ENCODE assay signal across 16 cellular contexts in genomic region chrX:15475021-15475420, GRCh38. TPM values are rescaled to one million over a fixed set of nuclear protein-coding genes. Genes with fewer than 3 reads are reported as not detected.
DNase-seq lines count a peak whose midpoint lies in the region; ATAC-seq, FAIRE-seq and TF ChIP-seq lines count a peak whose summit lies in the region.
"Had no signal": no experiment of that assay in that cellular context is flagged by ENCODE, and none has a peak within 500 bp of the region (broad histone marks: within the 10 kb centered on the region; RNA-seq: fewer than 3 reads in every experiment).

No MANE protein-coding gene starts in this region.

- RAD21 ChIA-PET in GM12878 (lab: Charles Lee; ENCODE audit: unreplicated experiment): interaction anchor here (0.9 to 2.3 kb wide), 4 partner anchors 9 to 126 kb away, joined by 3 to 7 read pairs (median 5); partner anchors contain the start of gene PIR

- H4K20me1 ChIP-seq in GM12878 (ENCODE audit: control insufficient read depth, insufficient read depth) (no peaks in the 10 kb centered on the region), keratinocyte (ENCODE audit: control insufficient read depth, extremely low read depth, insufficient read depth, low read length) (no peaks in the 10 kb centered on the region)

- H3K4me1 ChIP-seq in left ventricle myocardium inferior (peaks cover 11% of the 10 kb centered on the region), GM12878 (ENCODE audit: control insufficient read depth, insufficient read depth, low read length) (no peaks in the 10 kb centered on the region), keratinocyte (ENCODE audit: control insufficient read depth, extremely low read depth, insufficient read depth, low read length) (peaks cover 26% of the 10 kb centered on the region), vagina (no peaks in the 10 kb centered on the region), kidney (ENCODE audit: control insufficient read depth in 1 of 2, insufficient read depth in 1 of 2, low read depth in 1 of 2, low read length in 2 of 2) (no peaks in the 10 kb centered on the region)

- H3K27ac ChIP-seq in left ventricle myocardium inferior (replicated peaks) (peak overlapping the region; percentile 63), GM12878 (ENCODE audit: control insufficient read depth, insufficient read depth) (peak overlapping the region; percentile 40), keratinocyte (ENCODE audit: control insufficient read depth, insufficient read depth, low read length) (peak overlapping the region; percentile 99), vagina (peak overlapping the region; percentile 44), kidney (ENCODE audit: low read depth in 2 of 2, low read length in 2 of 2) (no peak overlapping the region)

- POLR2A ChIA-PET in GM12878 (lab: Charles Lee): no interaction called here

- no peaks in the 10 kb centered on the region for H3K9me3 ChIP-seq in left ventricle myocardium inferior (replicated peaks)
- H3K9me3 ChIP-seq in GM12878 (replicated peaks; ENCODE audit: control insufficient read depth, insufficient read depth, low read length): no peaks in the 10 kb centered on the region
- H3K9me3 ChIP-seq in keratinocyte (ENCODE audit: control insufficient read depth, low read depth, low read length): no peaks in the 10 kb centered on the region
- H3K9me3 ChIP-seq in vagina: no peaks in the 10 kb centered on the region
- no peaks in the 10 kb centered on the region for H3K9me3 ChIP-seq in kidney (ENCODE audit: control insufficient read depth in 1 of 2, low read length in 2 of 2)

- WGBS in GM12878 (ENCODE audit: insufficient coverage, insufficient replicate concordance, low lambda C conversion rate, missing lambda C conversion rate): 67% methylated on average over 5 of the region's 5 CpGs

- in situ Hi-C loops in GM12878 (cut with MboI): no loop called here

- CTCF ChIA-PET in GM12878 (lab: Yijun Ruan, JAX): interaction anchor here (0.7 to 2.4 kb wide), 6 partner anchors 8 to 126 kb away, joined by 3 to 9 read pairs (median 8); partner anchors contain the start of genes BMX, PIR and VEGFD

- dilution Hi-C loops in keratinocyte (cut with MboI; ENCODE audit: extremely low pct_ligation_motif_present, low sequenced_read_pairs): no loop called here

- H3K27me3 ChIP-seq in left ventricle myocardium inferior (ENCODE audit: low read depth) (no peaks in the 10 kb centered on the region), GM12878 (replicated peaks in 1 of 2; ENCODE audit: control insufficient read depth in 2 of 2, insufficient read depth in 2 of 2, low read length in 1 of 2) (no peaks in the 10 kb centered on the region), keratinocyte (ENCODE audit: control insufficient read depth, extremely low read depth, insufficient read depth, low read length) (no peaks in the 10 kb centered on the region), vagina (no peaks in the 10 kb centered on the region)

- no peak for TF ChIP-seq RAD21 in GM12878 (IDR thresholded peaks at IDR 0.05; ENCODE audit: insufficient read depth, low read depth, low read length)

- no peak for TF ChIP-seq EP300 in GM12878 (IDR thresholded peaks at IDR 0.05; ENCODE audit: borderline replicate concordance in 1 of 2, control insufficient read depth in 1 of 2, low read depth in 2 of 2, low read length in 2 of 2)

- TF ChIP-seq POLR2A in GM12878 (IDR thresholded peaks at IDR 0.05; ENCODE audit: low read depth, low read length) (no peak), vagina (IDR thresholded peaks at IDR 0.05) (no peak)

- no TSS peak for BruUV-seq in GM12878 (replicated peaks; lab: Mats Ljungman, UMichigan)

- TF ChIP-seq CTCF in left ventricle myocardium inferior (IDR thresholded peaks at IDR 0.05; ENCODE audit: borderline replicate concordance) (no peak), GM12878 (IDR thresholded peaks at IDR 0.05 in 2 of 3, conservative IDR thresholded peaks at IDR 0.05 in 1 of 3; ENCODE audit: control insufficient read depth in 2 of 3, extremely low read depth in 1 of 3, insufficient read depth in 1 of 3, low read depth in 3 of 3, low read length in 3 of 3) (no peak), keratinocyte (optimal IDR thresholded peaks at IDR 0.05 in 1 of 3, IDR thresholded peaks at IDR 0.05 in 1 of 3, conservative IDR thresholded peaks at IDR 0.05 in 1 of 3; ENCODE audit: extremely low read depth in 1 of 3, insufficient read depth in 2 of 3, low read length in 3 of 3) (no peak), vagina (IDR thresholded peaks at IDR 0.05) (no peak), kidney (IDR thresholded peaks at IDR 0.05; ENCODE audit: borderline replicate concordance, extremely low read depth, insufficient read depth) (no peak)

- intact Hi-C loops in left ventricle myocardium inferior (cut with micrococcal nuclease) (no loop called here), Right ventricle myocardium superior (cut with DNase I) (no loop called here), GM12878 (cut with micrococcal nuclease; ENCODE audit: unreplicated experiment) (no loop called here), vagina (cut with DNase I) (no loop called here), kidney (cut with DNase I) (no loop called here)

- no peak overlapping the region for H3K4me3 ChIP-seq in left ventricle myocardium inferior
- no peak overlapping the region for H3K4me3 ChIP-seq in GM12878
- H3K4me3 ChIP-seq in keratinocyte (ENCODE audit: control insufficient read depth in 2 of 3, extremely low read depth in 1 of 3, insufficient read depth in 2 of 3, low read depth in 1 of 3, low read length in 3 of 3): peak overlapping the region in 2 of 3 experiments; percentile 49 to 50
- H3K4me3 ChIP-seq in vagina: no peak overlapping the region
- H3K4me3 ChIP-seq in kidney (ENCODE audit: low read length in 2 of 2): no peak overlapping the region

- H3K36me3 ChIP-seq in left ventricle myocardium inferior: peaks cover 18% of the 10 kb centered on the region
- no peaks in the 10 kb centered on the region for H3K36me3 ChIP-seq in GM12878 (ENCODE audit: control insufficient read depth in 2 of 2, insufficient read depth in 2 of 2, low read length in 1 of 2)
- no peaks in the 10 kb centered on the region for H3K36me3 ChIP-seq in keratinocyte (ENCODE audit: control insufficient read depth in 2 of 2, extremely low read depth in 1 of 2, insufficient read depth in 2 of 2, low read length in 2 of 2)
- H3K36me3 ChIP-seq in vagina: no peaks in the 10 kb centered on the region
- no peaks in the 10 kb centered on the region for H3K36me3 ChIP-seq in kidney (ENCODE audit: control insufficient read depth in 1 of 2, insufficient read depth in 2 of 2, low read length in 2 of 2)

- H3K4me2 ChIP-seq in GM12878 (ENCODE audit: control insufficient read depth, insufficient read depth) (no peak overlapping the region), keratinocyte (ENCODE audit: control insufficient read depth, extremely low read depth, insufficient read depth, low read depth, low read length) (peak overlapping the region; percentile 88)

- FAIRE-seq in GM12878 (lab: Jason Lieb, UNC) (no peak), keratinocyte (lab: Jason Lieb, UNC) (peak; percentile 88), kidney (lab: Jason Lieb, UNC) (no peak)

- ATAC-seq in Right ventricle myocardium superior (ENCODE audit: poor library complexity) (no peak), GM12878 (no peak), GM18909 (IDR thresholded peaks at IDR 0.05; ENCODE audit: poor library complexity, unreplicated experiment) (no peak)

- H2AFZ ChIP-seq in GM12878 (ENCODE audit: control insufficient read depth, low read depth, low read length): no peak overlapping the region
- H2AFZ ChIP-seq in keratinocyte (ENCODE audit: control insufficient read depth, low read length): peak overlapping the region; percentile 79

- no peak for DNase-seq in left ventricle myocardium inferior
- DNase-seq in Right ventricle myocardium superior: no peak
- no peak for DNase-seq in GM12878 (ENCODE audit: low read depth, low spot score)
- DNase-seq in keratinocyte (ENCODE audit: low read depth, low spot score): peak; percentile 38
- no peak for DNase-seq in vagina (ENCODE audit: extremely low spot score in 2 of 2)
- DNase-seq in kidney: no peak
- no peak for DNase-seq in activated CD4-positive, alpha-beta T cell treated with anti-CD3 and anti-CD28 coated beads for 4 hours
- DNase-seq: activated CD4-positive, alpha-beta T cell treated with anti-CD3 and anti-CD28 coated beads, Interleukin-2, amount 10 ng/mL, durations not matched to agents 24 days and 14 days; cerebellar nuclear complex; hypothalamus; NCI-H524; RPMI8226 had no signal

- H3K9ac ChIP-seq in GM12878 (ENCODE audit: control insufficient read depth, insufficient read depth, low read length): no peak overlapping the region
- peak overlapping the region; percentile 83 for H3K9ac ChIP-seq in keratinocyte (ENCODE audit: control insufficient read depth, extremely low read depth, insufficient read depth, low read length)
- no peak overlapping the region for H3K9ac ChIP-seq in kidney (ENCODE audit: low read length in 2 of 2)

- SMC1A ChIA-PET in GM12878 (lab: Charles Lee; ENCODE audit: uncharacterized antibody, unreplicated experiment): interaction anchor here (0.7 to 2.0 kb wide), 4 partner anchors 9 to 94 kb away, joined by 3 to 7 read pairs (median 3); partner anchors contain the start of gene PIR

- no peaks in the 10 kb centered on the region for H3K79me2 ChIP-seq in GM12878 (ENCODE audit: control insufficient read depth, insufficient read depth, low read length)
- no peaks in the 10 kb centered on the region for H3K79me2 ChIP-seq in keratinocyte (ENCODE audit: control insufficient read depth, insufficient read depth, low read length)

- H3K9me1 ChIP-seq in keratinocyte (ENCODE audit: control insufficient read depth, extremely low read depth, insufficient read depth, low read length): no peaks in the 10 kb centered on the region

RNA-seq across cellular contexts. Expression of gene PIR, which starts 18.1 kb away (rescaled TPM):
- total RNA-seq in left ventricle myocardium inferior (13.0 TPM), Right ventricle myocardium superior (10.8 TPM), GM12878 (2014; rRNA removed) (3.8 and 5.3 TPM in 2 replicates), GM12878 (2014; rRNA removed; fragmentation: Illumina TruSeq; extraction: Trizol) (5.3 and 6.3 TPM in 2 replicates), GM12878 (2021) (4.1 and 5.0 TPM in 2 replicates), vagina (24.1 TPM), kidney (7.0 TPM)
- total RNA-seq in GM12878 (2013; cell fraction: nucleolus; rRNA removed): 2.4 and 4.4 TPM in 2 replicates
- polyA plus RNA-seq in GM12878 (2011; ENCODE audit: low read depth): 5.9 TPM
- polyA plus RNA-seq in GM12878 (2011; rRNA removed) (16.5 and 25.2 TPM in 2 replicates), GM12878 (2014; fragmentation: Illumina TruSeq; extraction: Trizol) (6.6 and 7.3 TPM in 2 replicates), GM12878 (2014; fragmentation: Nextera tagmentation; extraction: Ambion mirVana) (10 to 100 TPM; 10.4 to 10.9 TPM), GM12878 (2014; rRNA removed) (5.4 and 5.7 TPM in 2 replicates), GM12878 (2016; fragmentation: Nextera tagmentation; extraction: Ambion mirVana) (1 to 10 TPM; 7.4 to 9.9 TPM), keratinocyte (17.5 to 23.2 TPM (median 20.2 TPM) in 3 replicates), kidney (ENCODE audit: insufficient read depth, low read depth, low replicate concordance) (36.5 TPM)
- polyA plus RNA-seq in GM12878 (2011; cell fraction: cytosol; rRNA removed): 10.7 and 15.3 TPM in 2 replicates
- polyA plus RNA-seq in GM12878 (2011; cell fraction: nucleus; rRNA removed): 8.2 and 8.8 TPM in 2 replicates
- 7.1 and 7.3 TPM in 2 replicates for polyA plus RNA-seq in GM12878 (2012)
- polyA minus RNA-seq in GM12878 (2011; rRNA and poly(A)+ RNA removed): 6.9 and 7.0 TPM in 2 replicates
- 3.1 and 4.8 TPM in 2 replicates for polyA minus RNA-seq in GM12878 (2011; cell fraction: cytosol; rRNA and poly(A)+ RNA removed)
- polyA minus RNA-seq in GM12878 (2011; cell fraction: nucleus; rRNA and poly(A)+ RNA removed): 3.7 and 4.0 TPM in 2 replicates
- polyA plus RNA-seq in keratinocyte (2011; ENCODE audit: low read depth): 16.3 TPM
- 17.8 and 26.2 TPM in 2 replicates for polyA plus RNA-seq in keratinocyte (2011; cell fraction: cytosol; rRNA removed)
- 13.3 and 14.2 TPM in 2 replicates for polyA plus RNA-seq in keratinocyte (2011; cell fraction: nucleus; rRNA removed)
- 18.8 and 18.9 TPM in 2 replicates for polyA plus RNA-seq in keratinocyte (2012; ENCODE audit: low replicate concordance)
- polyA minus RNA-seq in keratinocyte: 4.9 to 9.0 TPM (median 8.4 TPM) in 3 replicates
- polyA minus RNA-seq in keratinocyte (2011; cell fraction: cytosol; rRNA and poly(A)+ RNA removed): 7.3 TPM
- polyA minus RNA-seq in keratinocyte (2011; cell fraction: nucleus; rRNA and poly(A)+ RNA removed): 3.3 and 7.4 TPM in 2 replicates
- polyA plus RNA-seq: IgD-negative memory B cell had no signal

RNA-seq across cellular contexts. Expression of gene BMX, which starts 25.6 kb away (rescaled TPM):
- total RNA-seq in left ventricle myocardium inferior (3.3 TPM), Right ventricle myocardium superior (1.8 TPM), GM12878 (2014; rRNA removed) (not detected in 2 replicates), GM12878 (2014; rRNA removed; fragmentation: Illumina TruSeq; extraction: Trizol) (not detected in 2 replicates), GM12878 (2021) (not detected in 2 replicates), vagina (2.0 TPM), kidney (1.4 TPM)
- total RNA-seq in GM12878 (2013; cell fraction: nucleolus; rRNA removed): not detected in 2 replicates
- not detected for polyA plus RNA-seq in GM12878 (2011; ENCODE audit: low read depth)
- polyA plus RNA-seq in GM12878 (2011; rRNA removed) (not detected in 2 replicates), GM12878 (2014; fragmentation: Illumina TruSeq; extraction: Trizol) (not detected in 2 replicates), GM12878 (2014; fragmentation: Nextera tagmentation; extraction: Ambion mirVana) (not detected), GM12878 (2014; rRNA removed) (not detected in 2 replicates), GM12878 (2016; fragmentation: Nextera tagmentation; extraction: Ambion mirVana) (not detected), keratinocyte (0.04 to 0.09 TPM (median 0.06 TPM) in 3 replicates), kidney (ENCODE audit: insufficient read depth, low read depth, low replicate concordance) (not detected)
- polyA plus RNA-seq in GM12878 (2011; cell fraction: cytosol; rRNA removed): not detected in 2 replicates
- polyA plus RNA-seq in GM12878 (2011; cell fraction: nucleus; rRNA removed): not detected in 2 replicates
- not detected in 2 replicates for polyA plus RNA-seq in GM12878 (2012)
- not detected in 2 replicates for polyA minus RNA-seq in GM12878 (2011; rRNA and poly(A)+ RNA removed)
- polyA minus RNA-seq in GM12878 (2011; cell fraction: cytosol; rRNA and poly(A)+ RNA removed): not detected in 2 replicates
- not detected in 2 replicates for polyA minus RNA-seq in GM12878 (2011; cell fraction: nucleus; rRNA and poly(A)+ RNA removed)
- 0.14 TPM for polyA plus RNA-seq in keratinocyte (2011; ENCODE audit: low read depth)
- polyA plus RNA-seq in keratinocyte (2011; cell fraction: cytosol; rRNA removed): 0.04 TPM in 1 of 2 replicates, not detected in the other
- 0.08 TPM in 1 of 2 replicates, not detected in the other for polyA plus RNA-seq in keratinocyte (2011; cell fraction: nucleus; rRNA removed)
- 0.13 and 0.14 TPM in 2 replicates for polyA plus RNA-seq in keratinocyte (2012; ENCODE audit: low replicate concordance)
- not detected in 3 replicates for polyA minus RNA-seq in keratinocyte
- not detected for polyA minus RNA-seq in keratinocyte (2011; cell fraction: cytosol; rRNA and poly(A)+ RNA removed)
- polyA minus RNA-seq in keratinocyte (2011; cell fraction: nucleus; rRNA and poly(A)+ RNA removed): not detected in 2 replicates
- total RNA-seq: activated CD4-positive, alpha-beta T cell treated with anti-CD3 and anti-CD28 coated beads, Interleukin-2, amount 10 ng/mL, durations not matched to agents 24 days and 14 days; T-helper 2 cell treated with Interferon-gamma antibody and Interleukin-4, amounts not matched to agents 100 ng/mL and 5 ng/mL, for 36 hours had no signal
- polyA plus RNA-seq: AG04450, IgD-negative memory B cell had no signal

Comparison
In these comparisons a context has a peak if more than half of its experiments do, and no peak if none do; other contexts are left out.
1. H3K27ac ChIP-seq: peak in left ventricle myocardium inferior (single experiment), GM12878 (single experiment), keratinocyte (single experiment) and vagina (single experiment); none in kidney (0 of 2).
2. H3K4me3 ChIP-seq: peak in keratinocyte (2 of 3); none in left ventricle myocardium inferior (single experiment), GM12878 (single experiment), vagina (0 of 2) and kidney (0 of 2).